Comparison of ENCODE assay signal across 10 cellular contexts in the genomic region with DNA sequence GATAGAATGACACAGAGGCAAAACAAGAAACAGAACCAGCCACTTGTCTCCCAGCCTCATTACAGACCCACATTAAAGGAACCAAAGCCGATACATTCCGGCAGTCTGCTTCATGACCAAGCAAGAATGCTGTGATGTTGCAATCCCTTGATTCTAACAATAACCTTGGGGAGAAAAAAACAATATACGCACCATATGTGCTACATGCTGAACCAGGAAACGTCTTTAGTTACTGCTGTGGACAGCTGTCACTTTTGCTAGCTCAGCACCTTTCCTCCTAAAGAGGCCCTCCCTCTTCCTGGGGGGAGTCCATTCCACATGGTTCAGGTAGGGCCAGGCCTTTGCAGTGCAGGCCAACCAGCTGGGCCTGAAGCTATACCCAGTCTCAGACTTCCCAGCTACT.
DNase-seq lines count a peak whose midpoint lies in the region; ATAC-seq and FAIRE-seq lines count a peak whose summit lies in the region.
"Had no signal": no experiment of that assay in that cellular context is flagged by ENCODE, and none has a peak within 500 bp of the region (broad histone marks: within the 10 kb centered on the region; RNA-seq: fewer than 3 reads in every experiment).

No MANE protein-coding gene starts in this region.

- H3K4me3 Mint-ChIP-seq in activated T-cell treated with anti-CD3 and anti-CD28 coated beads, Interleukin-2, amount 50 U/mL, for 4 hours = no peak overlapping the region
- H3K4me3 Mint-ChIP-seq: activated naive CD8-positive, alpha-beta T cell treated with anti-CD3 and anti-CD28 coated beads, Interleukin-2, amount 10 ng/mL, durations not matched to agents 7 days and 5 days had no signal

- peaks cover 11% of the 10 kb centered on the region for H3K4me1 Mint-ChIP-seq in activated T-cell treated with anti-CD3 and anti-CD28 coated beads, Interleukin-2, amount 50 U/mL, for 4 hours (ENCODE audit: low read depth)

- no peaks in the 10 kb centered on the region for H3K27me3 Mint-ChIP-seq in activated T-cell treated with anti-CD3 and anti-CD28 coated beads, Interleukin-2, amount 50 U/mL, for 4 hours (ENCODE audit: low read depth)
- H3K27me3 Mint-ChIP-seq: activated naive CD8-positive, alpha-beta T cell treated with anti-CD3 and anti-CD28 coated beads, Interleukin-2, amount 10 ng/mL, durations not matched to agents 7 days and 5 days had no signal

- no peaks in the 10 kb centered on the region for H3K36me3 Mint-ChIP-seq in activated T-cell treated with anti-CD3 and anti-CD28 coated beads, Interleukin-2, amount 50 U/mL, for 4 hours (ENCODE audit: insufficient read depth)

- DNase-seq in AG08395 (ENCODE audit: low spot score) = peak; percentile 90
- peak; percentile 74 for DNase-seq in NCI-H82 (lab: John Stamatoyannopoulos, UW)
- peak; percentile 52 for DNase-seq in midbrain (lab: John Stamatoyannopoulos, UW)
- DNase-seq in COLO668 (lab: John Stamatoyannopoulos, UW; ENCODE audit: unreplicated experiment) = no peak
- no peak for DNase-seq in activated T-cell treated with anti-CD3 and anti-CD28 coated beads, Interleukin-2, amount 50 U/mL, for 4 hours
- DNase-seq: activated naive CD8-positive, alpha-beta T cell treated with anti-CD3 and anti-CD28 coated beads, Interleukin-2, amount 10 ng/mL, durations not matched to agents 7 days and 5 days; stimulated activated CD4-positive, alpha-beta T cell treated with anti-CD3 and anti-CD28 coated beads, Interleukin-2, amount 100 ng/mL, for 24 hours had no signal

- peaks cover 9% of the 10 kb centered on the region for H3K9me3 Mint-ChIP-seq in activated T-cell treated with anti-CD3 and anti-CD28 coated beads, Interleukin-2, amount 50 U/mL, for 4 hours

- no peak for ATAC-seq in GM21515 (IDR thresholded peaks at IDR 0.05; ENCODE audit: unreplicated experiment)
- ATAC-seq in activated T-cell treated with anti-CD3 and anti-CD28 coated beads, Interleukin-2, amount 50 U/mL, for 4 hours = no peak
- no peak for ATAC-seq in HG03175 (IDR thresholded peaks at IDR 0.05; ENCODE audit: unreplicated experiment)

- peak; percentile 37 for FAIRE-seq in endometrium (lab: Jason Lieb, UNC)

Comparison
In these comparisons a context has a peak if more than half of its experiments do, and no peak if none do; other contexts are left out.
1. DNase-seq: peak in AG08395 (single experiment), NCI-H82 (single experiment) and midbrain (single experiment); none in COLO668 (single experiment) and activated T-cell treated with anti-CD3 and anti-CD28 coated beads, Interleukin-2, amount 50 U/mL, for 4 hours (single experiment).